7 cellular contexts compared by ENCODE assay signal in genomic region chr11:65521777-65522521, GRCh38. TPM values are rescaled to one million over a fixed set of nuclear protein-coding genes. Genes with fewer than 3 reads are reported as not detected.
DNase-seq lines count a peak whose midpoint lies in the region; TF ChIP-seq lines count a peak whose summit lies in the region.
"Not testable (repeated sequence)": the region's sequence is repeated elsewhere in the genome, so short reads cannot be mapped to it uniquely, and the experiment has no call there.

No MANE protein-coding gene starts in this region.

- H3K4me3 ChIP-seq in Caco-2 (ENCODE audit: low read depth, low read length) (peak overlapping the region; percentile 36), smooth muscle cell (peak overlapping the region; percentile 36)
- H3K4me3 ChIP-seq in mesodermal cell (ENCODE audit: extremely low read depth, insufficient read depth, low read length, poor library complexity, severe bottlenecking): not testable (repeated sequence)

- 60 to 83% methylated on average over 2 to 10 of the region's 20 CpGs for WGBS in mesodermal cell (ENCODE audit: insufficient coverage in 2 of 2), 2 experiments
- 31% methylated on average over 20 of the region's 20 CpGs for WGBS in smooth muscle cell (ENCODE audit: low lambda C conversion rate)

- H3K9me3 Mint-ChIP-seq in Caco-2 (ENCODE audit: unreplicated experiment); activated T-cell treated with anti-CD3 and anti-CD28 coated beads, Interleukin-2, amount 50 U/mL, for 24 hours: not testable (repeated sequence)

- peak overlapping the region; percentile 77 for H3K4me2 ChIP-seq in smooth muscle cell

- not testable (repeated sequence) for H3K27me3 Mint-ChIP-seq in Caco-2 (ENCODE audit: insufficient read depth, unreplicated experiment); activated T-cell treated with anti-CD3 and anti-CD28 coated beads, Interleukin-2, amount 50 U/mL, for 24 hours

- H3K36me3 ChIP-seq in Caco-2 (ENCODE audit: control insufficient read depth, insufficient read depth, low read length); mesodermal cell (ENCODE audit: control insufficient read depth, insufficient read depth, low read length); smooth muscle cell (ENCODE audit: low read depth): not testable (repeated sequence)

- H3K79me2 ChIP-seq in smooth muscle cell (ENCODE audit: low read depth): peaks cover 20% of the 10 kb centered on the region

- BruUV-seq in Caco-2 (replicated peaks; lab: Mats Ljungman, UMichigan): not testable (repeated sequence)

- POLR2A ChIA-PET in Caco-2 (lab: Charles Lee): interaction anchor here (0.7 kb wide), 1 partner anchor 247 kb away, joined by 4 read pairs; no protein-coding TSS in a partner anchor

- H3K27ac ChIP-seq in mesodermal cell (ENCODE audit: low read depth, low read length, severe bottlenecking) (peak overlapping the region; percentile 65), smooth muscle cell (ENCODE audit: low read depth) (peak overlapping the region; percentile 48)

- peaks cover 25% of the 10 kb centered on the region for H3K4me1 Mint-ChIP-seq in Caco-2 (ENCODE audit: low read depth, unreplicated experiment)
- H3K4me1 Mint-ChIP-seq in activated T-cell treated with anti-CD3 and anti-CD28 coated beads, Interleukin-2, amount 50 U/mL, for 24 hours (ENCODE audit: low read depth): peaks cover 47% of the 10 kb centered on the region

- H3K27ac Mint-ChIP-seq in Caco-2 (ENCODE audit: unreplicated experiment): peak overlapping the region; percentile 95
- peak overlapping the region; percentile 42 for H3K27ac Mint-ChIP-seq in activated T-cell treated with anti-CD3 and anti-CD28 coated beads, Interleukin-2, amount 50 U/mL, for 24 hours

- H3K9me3 ChIP-seq in Caco-2; mesodermal cell (ENCODE audit: control insufficient read depth, low read length); smooth muscle cell (replicated peaks; ENCODE audit: low read depth): not testable (repeated sequence)

- H2AFZ ChIP-seq in smooth muscle cell (ENCODE audit: low read depth): not testable (repeated sequence)

- TF ChIP-seq CTCF in Caco-2 (IDR thresholded peaks at IDR 0.05; ENCODE audit: insufficient read depth in 1 of 2, low read depth in 1 of 2, low read length in 1 of 2, severe bottlenecking in 1 of 2, unreplicated experiment in 1 of 2); smooth muscle cell (IDR thresholded peaks at IDR 0.05; ENCODE audit: borderline replicate concordance, insufficient read depth, poor library complexity, severe bottlenecking): not testable (repeated sequence)

- intact Hi-C loops in Caco-2 (cut with micrococcal nuclease; ENCODE audit: unreplicated experiment): loop anchor here (2.0 kb wide), 1 partner anchor 49 kb away; the partner anchor contains the start of gene ZNRD2

- not testable (repeated sequence) for H3K9ac ChIP-seq in smooth muscle cell (ENCODE audit: low read depth)

- H3K36me3 Mint-ChIP-seq in Caco-2 (ENCODE audit: insufficient read depth, unreplicated experiment): peaks cover 19% of the 10 kb centered on the region
- H3K36me3 Mint-ChIP-seq in activated T-cell treated with anti-CD3 and anti-CD28 coated beads, Interleukin-2, amount 50 U/mL, for 24 hours (ENCODE audit: low read depth): peaks cover 17% of the 10 kb centered on the region

- not testable (repeated sequence) for H3K27me3 ChIP-seq in Caco-2 (replicated peaks; ENCODE audit: control insufficient read depth, insufficient read depth, low read length); smooth muscle cell (ENCODE audit: low read depth)

- H4K20me1 ChIP-seq in smooth muscle cell (ENCODE audit: low read depth): peaks cover 22% of the 10 kb centered on the region

- CTCF ChIA-PET in Caco-2 (lab: Charles Lee): not testable (repeated sequence)

- not testable (repeated sequence) for DNase-seq in Caco-2; activated T-cell treated with anti-CD3 and anti-CD28 coated beads, Interleukin-2, amount 50 U/mL, for 24 hours; smooth muscle cell (lab: John Stamatoyannopoulos, UW; ENCODE audit: unreplicated experiment)
- DNase-seq in SK-N-DZ (ENCODE audit: low spot score) (peak; percentile 68), amniotic epithelial cell (ENCODE audit: low read depth) (peak; percentile 92), glomerular visceral epithelial cell (ENCODE audit: extremely low spot score) (peak; percentile 64)

- peak overlapping the region; percentile 88 for H3K4me3 Mint-ChIP-seq in Caco-2 (ENCODE audit: unreplicated experiment)
- H3K4me3 Mint-ChIP-seq in activated T-cell treated with anti-CD3 and anti-CD28 coated beads, Interleukin-2, amount 50 U/mL, for 24 hours: peak overlapping the region; percentile 70

- peaks cover 30% of the 10 kb centered on the region for H3F3A ChIP-seq in smooth muscle cell (ENCODE audit: low read depth)

- H3K4me1 ChIP-seq in Caco-2 (peaks cover 42% of the 10 kb centered on the region), mesodermal cell (ENCODE audit: control insufficient read depth, insufficient read depth, low read length, poor library complexity, severe bottlenecking) (peaks cover 27% of the 10 kb centered on the region), smooth muscle cell (ENCODE audit: low read depth) (peaks cover 34% of the 10 kb centered on the region)

RNA-seq across cellular contexts. Expression of gene SCYL1, which starts 2.9 kb away (rescaled TPM):
- total RNA-seq in Caco-2 (2022): 123 and 124 TPM in 2 replicates
- polyA plus RNA-seq in SK-N-DZ (2014; cell fraction: cytosol; rRNA removed): 32.7 and 42.1 TPM in 2 replicates
- 92.4 and 96.0 TPM in 2 replicates for polyA plus RNA-seq in SK-N-DZ (2014; cell fraction: nucleus; rRNA removed)
- 102 TPM for polyA plus RNA-seq in mesodermal cell (2013, experiment 1 of 2)
- polyA plus RNA-seq in mesodermal cell (2013, experiment 2 of 2): 89.8 TPM
- 66.6 and 90.8 TPM in 2 replicates for total RNA-seq in smooth muscle cell
- 108 and 123 TPM in 2 replicates for polyA plus RNA-seq in smooth muscle cell

RNA-seq across cellular contexts. Expression of gene MALAT1, which starts 23.1 kb away (rescaled TPM):
- total RNA-seq in Caco-2 (2022) (4,797 and 4,914 TPM in 2 replicates), smooth muscle cell (7,019 and 7,386 TPM in 2 replicates)
- 15.5 and 29.5 TPM in 2 replicates for polyA plus RNA-seq in SK-N-DZ (2014; cell fraction: cytosol; rRNA removed)
- polyA plus RNA-seq in SK-N-DZ (2014; cell fraction: nucleus; rRNA removed): 347 and 1,650 TPM in 2 replicates
- 1,431 TPM for polyA plus RNA-seq in mesodermal cell (2013, experiment 1 of 2)
- 2,018 TPM for polyA plus RNA-seq in mesodermal cell (2013, experiment 2 of 2)
- 6,158 and 16,096 TPM in 2 replicates for polyA plus RNA-seq in smooth muscle cell

RNA-seq across cellular contexts. Expression of gene LTBP3, which starts 36.2 kb away (rescaled TPM):
- total RNA-seq in Caco-2 (2022) (87.2 and 91.2 TPM in 2 replicates), smooth muscle cell (33.6 TPM in 2 replicates)
- polyA plus RNA-seq in SK-N-DZ (2014; cell fraction: cytosol; rRNA removed): 7.7 and 11.5 TPM in 2 replicates
- 41.4 and 60.9 TPM in 2 replicates for polyA plus RNA-seq in SK-N-DZ (2014; cell fraction: nucleus; rRNA removed)
- polyA plus RNA-seq in mesodermal cell (2013, experiment 1 of 2): 24.9 TPM
- 23.5 TPM for polyA plus RNA-seq in mesodermal cell (2013, experiment 2 of 2)
- polyA plus RNA-seq in smooth muscle cell: 46.4 and 53.9 TPM in 2 replicates

RNA-seq across cellular contexts. Expression of gene ZNRD2, which starts 48.3 kb away (rescaled TPM):
- total RNA-seq in Caco-2 (2022): 52.9 and 53.9 TPM in 2 replicates
- 68.9 and 74.6 TPM in 2 replicates for polyA plus RNA-seq in SK-N-DZ (2014; cell fraction: cytosol; rRNA removed)
- polyA plus RNA-seq in SK-N-DZ (2014; cell fraction: nucleus; rRNA removed): 51.2 and 87.1 TPM in 2 replicates
- polyA plus RNA-seq in mesodermal cell (2013, experiment 1 of 2): 59.5 TPM
- polyA plus RNA-seq in mesodermal cell (2013, experiment 2 of 2): 49.2 TPM
- total RNA-seq in smooth muscle cell: 45.9 and 55.5 TPM in 2 replicates
- polyA plus RNA-seq in smooth muscle cell: 105 and 108 TPM in 2 replicates

RNA-seq across cellular contexts. Expression of gene FAM89B, which starts 50.4 kb away (rescaled TPM):
- 24.0 and 26.9 TPM in 2 replicates for total RNA-seq in Caco-2 (2022)
- polyA plus RNA-seq in SK-N-DZ (2014; cell fraction: cytosol; rRNA removed): 59.4 and 85.8 TPM in 2 replicates
- polyA plus RNA-seq in SK-N-DZ (2014; cell fraction: nucleus; rRNA removed): 44.3 and 61.6 TPM in 2 replicates
- 52.9 TPM for polyA plus RNA-seq in mesodermal cell (2013, experiment 1 of 2)
- 41.6 TPM for polyA plus RNA-seq in mesodermal cell (2013, experiment 2 of 2)
- total RNA-seq in smooth muscle cell: 51.4 and 63.9 TPM in 2 replicates
- 174 TPM in 2 replicates for polyA plus RNA-seq in smooth muscle cell
